Comparison of ENCODE assay signal across 1 cellular context in the genomic region with DNA sequence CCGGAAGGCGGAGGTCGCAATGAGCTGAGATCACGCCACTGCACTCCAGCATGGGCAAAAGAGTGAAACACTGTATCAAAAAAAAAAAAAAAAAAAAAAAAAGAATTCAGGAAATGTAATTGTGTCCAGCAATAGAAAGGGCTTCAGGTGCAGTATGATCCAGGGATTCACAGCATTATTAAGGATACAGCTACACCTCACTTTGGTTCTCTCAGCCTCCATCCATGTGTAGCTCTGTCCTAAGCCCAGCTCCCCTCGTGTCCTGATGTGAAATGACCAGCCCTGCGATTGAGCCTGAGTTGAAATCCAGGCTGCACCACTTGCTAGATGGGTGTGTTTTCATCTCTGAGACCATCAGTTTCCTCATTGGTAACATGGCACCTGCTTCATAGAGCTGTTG.
TF ChIP-seq lines count a peak whose summit lies in the region.

No MANE protein-coding gene starts in this region.

TF ChIP-seq in K562, 482 proteins besides CTCF, POLR2A, EP300 and RAD21:
- TF ChIP-seq, protein P1, sequence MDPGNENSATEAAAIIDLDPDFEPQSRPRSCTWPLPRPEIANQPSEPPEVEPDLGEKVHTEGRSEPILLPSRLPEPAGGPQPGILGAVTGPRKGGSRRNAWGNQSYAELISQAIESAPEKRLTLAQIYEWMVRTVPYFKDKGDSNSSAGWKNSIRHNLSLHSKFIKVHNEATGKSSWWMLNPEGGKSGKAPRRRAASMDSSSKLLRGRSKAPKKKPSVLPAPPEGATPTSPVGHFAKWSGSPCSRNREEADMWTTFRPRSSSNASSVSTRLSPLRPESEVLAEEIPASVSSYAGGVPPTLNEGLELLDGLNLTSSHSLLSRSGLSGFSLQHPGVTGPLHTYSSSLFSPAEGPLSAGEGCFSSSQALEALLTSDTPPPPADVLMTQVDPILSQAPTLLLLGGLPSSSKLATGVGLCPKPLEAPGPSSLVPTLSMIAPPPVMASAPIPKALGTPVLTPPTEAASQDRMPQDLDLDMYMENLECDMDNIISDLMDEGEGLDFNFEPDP (CRISPR knock-in tag; IDR thresholded peaks at IDR 0.05) = no peak
- TF ChIP-seq, protein P2, sequence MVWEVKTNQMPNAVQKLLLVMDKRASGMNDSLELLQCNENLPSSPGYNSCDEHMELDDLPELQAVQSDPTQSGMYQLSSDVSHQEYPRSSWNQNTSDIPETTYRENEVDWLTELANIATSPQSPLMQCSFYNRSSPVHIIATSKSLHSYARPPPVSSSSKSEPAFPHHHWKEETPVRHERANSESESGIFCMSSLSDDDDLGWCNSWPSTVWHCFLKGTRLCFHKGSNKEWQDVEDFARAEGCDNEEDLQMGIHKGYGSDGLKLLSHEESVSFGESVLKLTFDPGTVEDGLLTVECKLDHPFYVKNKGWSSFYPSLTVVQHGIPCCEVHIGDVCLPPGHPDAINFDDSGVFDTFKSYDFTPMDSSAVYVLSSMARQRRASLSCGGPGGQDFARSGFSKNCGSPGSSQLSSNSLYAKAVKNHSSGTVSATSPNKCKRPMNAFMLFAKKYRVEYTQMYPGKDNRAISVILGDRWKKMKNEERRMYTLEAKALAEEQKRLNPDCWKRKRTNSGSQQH (CRISPR knock-in tag; IDR thresholded peaks at IDR 0.05) = no peak
- TF ChIP-seq RCOR1 (IDR thresholded peaks at IDR 0.05; ENCODE audit: borderline replicate concordance in 1 of 2, low read depth in 2 of 2, low read length in 2 of 2) (no peak), NFRKB (IDR thresholded peaks at IDR 0.05; ENCODE audit: low read depth) (no peak)
